ENCODE assay signal across 22 cellular contexts in the genomic region with DNA sequence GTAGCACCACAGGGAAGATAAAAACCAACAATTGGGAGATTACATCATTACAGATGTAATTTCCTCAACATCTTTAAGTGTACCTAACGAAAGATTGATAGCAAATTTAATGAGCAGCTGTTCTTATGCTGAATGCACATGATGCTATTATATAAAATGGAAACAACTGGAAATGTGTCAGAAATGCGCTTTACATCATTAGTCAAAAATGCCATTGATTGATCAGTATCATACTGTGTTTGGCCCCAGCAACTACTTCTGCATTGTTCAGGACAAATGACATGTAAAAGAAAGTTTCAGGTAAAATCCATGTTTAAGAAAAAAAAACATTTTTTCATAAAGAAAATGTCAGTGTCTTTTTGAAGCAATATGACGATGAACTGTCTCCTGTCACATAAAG.
"Had no signal": no experiment of that assay in that cellular context is flagged by ENCODE, and none has a peak within 500 bp of the region (broad histone marks: within the 10 kb centered on the region; RNA-seq: fewer than 3 reads in every experiment).

No MANE protein-coding gene starts in this region.

- ATAC-seq: effector memory CD8-positive, alpha-beta T cell; foreskin keratinocyte; gastroesophageal sphincter; heart left ventricle; left cardiac atrium; left lung; left ventricle myocardium superior; lower lobe of right lung; mucosa of descending colon had no signal

- H2AFZ ChIP-seq: hepatocyte had no signal

- H3K27me3 ChIP-seq: colonic mucosa, esophagus muscularis mucosa, foreskin keratinocyte, gastroesophageal sphincter, heart left ventricle, hepatocyte, left lung had no signal

- H3K4me3 Mint-ChIP-seq: dendritic cell treated with granulocyte-macrophage colony-stimulating factor and Interleukin-4, amounts not matched to agents 40 ng/mL and 50 ng/mL, for 4 days; effector memory CD8-positive, alpha-beta T cell; mesothelial cell of epicardium had no signal

- H3K36me3 ChIP-seq: colonic mucosa, esophagus muscularis mucosa, gastroesophageal sphincter, heart left ventricle, left lung, lower lobe of right lung had no signal

- H3K79me2 ChIP-seq: hepatocyte had no signal

- H3K27ac Mint-ChIP-seq: dendritic cell treated with granulocyte-macrophage colony-stimulating factor and Interleukin-4, amounts not matched to agents 40 ng/mL and 50 ng/mL, for 4 days; effector memory CD8-positive, alpha-beta T cell; mesothelial cell of epicardium had no signal

- H3K9me3 Mint-ChIP-seq: mesothelial cell of epicardium had no signal

- H3K4me2 ChIP-seq: hepatocyte had no signal

- FAIRE-seq: endothelial cell of umbilical vein, frontal cortex, islet of Langerhans, keratinocyte had no signal

- H3K9me3 ChIP-seq: colonic mucosa, esophagus muscularis mucosa, gastroesophageal sphincter, heart left ventricle, left lung, lower lobe of right lung, mucosa of descending colon had no signal

- H3K27ac ChIP-seq: colonic mucosa, esophagus muscularis mucosa, foreskin keratinocyte, gastroesophageal sphincter, heart left ventricle, hepatocyte, left lung, lower lobe of right lung had no signal

- H3K36me3 Mint-ChIP-seq: mesothelial cell of epicardium had no signal

- H3K4me3 ChIP-seq: colonic mucosa, esophagus muscularis mucosa, gastroesophageal sphincter, heart left ventricle, hepatocyte, left lung, lower lobe of right lung, mucosa of descending colon had no signal

- H3K4me1 ChIP-seq: colonic mucosa, esophagus muscularis mucosa, foreskin keratinocyte, gastroesophageal sphincter, left lung, lower lobe of right lung had no signal

- H3K27me3 Mint-ChIP-seq: dendritic cell treated with granulocyte-macrophage colony-stimulating factor and Interleukin-4, amounts not matched to agents 40 ng/mL and 50 ng/mL, for 4 days; effector memory CD8-positive, alpha-beta T cell had no signal

- DNase-seq: colonic mucosa; cortex of kidney; effector CD8-positive, alpha-beta T cell; effector memory CD8-positive, alpha-beta T cell; foreskin keratinocyte; heart left ventricle; hypothalamus; left cardiac atrium; left lung; left ventricle myocardium superior; lower lobe of right lung; mesenchymal stem cell; mucosa of descending colon had no signal
